In the genomic region with DNA sequence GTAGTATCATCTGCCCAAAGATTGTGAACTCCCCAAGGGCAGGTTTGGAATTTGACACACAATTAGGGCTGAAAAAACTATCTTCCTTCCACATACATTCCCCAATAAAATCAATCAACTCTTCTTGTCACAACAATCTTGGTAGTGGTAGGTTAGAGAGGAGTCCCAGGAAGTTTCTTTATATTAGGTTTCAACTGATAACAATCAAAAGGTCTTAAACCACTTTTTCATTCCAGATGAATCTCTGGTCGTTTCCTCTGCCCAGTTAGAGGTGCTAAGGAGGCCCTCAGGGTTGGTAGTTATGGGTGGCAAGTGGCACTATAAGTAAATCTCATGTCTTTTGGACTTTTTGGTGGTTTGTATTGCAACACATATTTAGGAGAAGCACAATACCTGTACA, we compare ENCODE assay signal across 9 cellular contexts. TPM values are rescaled to one million over a fixed set of nuclear protein-coding genes. Genes with fewer than 3 reads are reported as not detected.
DNase-seq lines count a peak whose midpoint lies in the region; ATAC-seq, FAIRE-seq and TF ChIP-seq lines count a peak whose summit lies in the region.
"Had no signal": no experiment of that assay in that cellular context is flagged by ENCODE, and none has a peak within 500 bp of the region (broad histone marks: within the 10 kb centered on the region; RNA-seq: fewer than 3 reads in every experiment).

No MANE protein-coding gene starts in this region.

- no peak for TF ChIP-seq CTCF in GM23338 (conservative IDR thresholded peaks at IDR 0.05; ENCODE audit: low read depth in 2 of 2)
- no peak for TF ChIP-seq CTCF in fibroblast of villous mesenchyme (IDR thresholded peaks at IDR 0.05; ENCODE audit: insufficient read depth, low read depth, low read length)
- TF ChIP-seq CTCF in smooth muscle cell (IDR thresholded peaks at IDR 0.05; ENCODE audit: borderline replicate concordance, insufficient read depth, poor library complexity, severe bottlenecking), result no peak

- H3K79me2 ChIP-seq in GM23338 (replicated peaks; ENCODE audit: insufficient read depth) (peaks cover 34% of the 10 kb centered on the region), smooth muscle cell (ENCODE audit: low read depth) (peaks cover 39% of the 10 kb centered on the region)

- peaks cover 18% of the 10 kb centered on the region for H3K36me3 ChIP-seq in GM23338 (ENCODE audit: insufficient read depth)
- H3K36me3 ChIP-seq in smooth muscle cell (ENCODE audit: low read depth), result peaks cover 13% of the 10 kb centered on the region

- H3K9me2 ChIP-seq in GM23338 (ENCODE audit: insufficient read depth), result peaks cover 9% of the 10 kb centered on the region

- H2AFZ ChIP-seq in GM23338 (peak overlapping the region; percentile 83), smooth muscle cell (ENCODE audit: low read depth) (peak overlapping the region; percentile 85)

- H3K9me3 Mint-ChIP-seq in GM23338 (peaks cover 9% of the 10 kb centered on the region; the same call in 2 of the 3 replicates), T-cell (no peaks in the 10 kb centered on the region)

- H3K4me3 ChIP-seq in GM23338 (peak overlapping the region; percentile 83), fibroblast of villous mesenchyme (ENCODE audit: low read depth, low read length) (peak overlapping the region; percentile 95), smooth muscle cell (peak overlapping the region; percentile 100)

- H3K27me3 Mint-ChIP-seq in GM23338 (ENCODE audit: insufficient read depth, low read depth, poor library complexity), result peaks cover 34% of the 10 kb centered on the region
- H3K27me3 Mint-ChIP-seq in T-cell, result no peaks in the 10 kb centered on the region

- H3K4me1 Mint-ChIP-seq in GM23338 (peaks cover 40% of the 10 kb centered on the region), T-cell (peaks cover 31 to 51% (median 36%) of the 10 kb centered on the region in 3 donors)

- no peak overlapping the region for H3K9ac ChIP-seq in smooth muscle cell (ENCODE audit: low read depth)

- H3K4me3 Mint-ChIP-seq in GM23338 (peak overlapping the region; percentile 96), T-cell (peak overlapping the region; percentile 98 to 99 (median 98))

- H3K27ac Mint-ChIP-seq in GM23338, result no peak overlapping the region
- peak overlapping the region; percentile 97 to 99 for H3K27ac Mint-ChIP-seq in T-cell

- CTCF ChIA-PET in T-cell (lab: Charles Lee), result no interaction called here

- H3K27me3 ChIP-seq in GM23338 (ENCODE audit: insufficient read depth) (no peaks in the 10 kb centered on the region), smooth muscle cell (ENCODE audit: low read depth) (no peaks in the 10 kb centered on the region)

- ATAC-seq in GM23338 (no peak), T-cell (replicated peaks in 1 of 4) (no peak), HG03097 (IDR thresholded peaks at IDR 0.05; ENCODE audit: low FRiP score, unreplicated experiment) (no peak)
- ATAC-seq: left lobe of liver had no signal

- FAIRE-seq in frontal cortex (lab: Jason Lieb, UNC), result no peak

- DNase-seq in GM23338 (ENCODE audit: low spot score), result no peak
- DNase-seq in T-cell, result no peak
- DNase-seq in fibroblast of villous mesenchyme (ENCODE audit: low read depth), result peak; percentile 36
- DNase-seq in smooth muscle cell (lab: John Stamatoyannopoulos, UW; ENCODE audit: unreplicated experiment), result no peak
- DNase-seq in activated effector memory CD4-positive, alpha-beta T cell treated with Interleukin-2 at 50 U/mL for 16 hours, result no peak
- DNase-seq in frontal cortex (ENCODE audit: low spot score in 2 of 2), result no peak
- DNase-seq in stimulated activated naive CD4-positive, alpha-beta T cell treated with Interleukin-2 at 50 U/mL for 16 hours (lab: John Stamatoyannopoulos, UW), result no peak

- WGBS in smooth muscle cell (ENCODE audit: low lambda C conversion rate), result 44% methylated on average over 1 of the region's 1 CpG

- H3K27ac ChIP-seq in GM23338 (ENCODE audit: low read depth), result 0 out of 2 replicates have a peak overlapping the region, but pooled peaks have one; percentile 89
- H3K27ac ChIP-seq in smooth muscle cell (ENCODE audit: low read depth), result no peak overlapping the region

- H4K20me1 ChIP-seq in GM23338 (replicated peaks; ENCODE audit: insufficient read depth), result peaks cover 19% of the 10 kb centered on the region
- H4K20me1 ChIP-seq in smooth muscle cell (ENCODE audit: low read depth), result peaks cover 32% of the 10 kb centered on the region

- H3K4me1 ChIP-seq in GM23338 (ENCODE audit: insufficient read depth), result peaks cover 43% of the 10 kb centered on the region
- H3K4me1 ChIP-seq in smooth muscle cell (ENCODE audit: low read depth), result peaks cover 20% of the 10 kb centered on the region

- H3K4me2 ChIP-seq in GM23338 (peak overlapping the region; percentile 91), smooth muscle cell (peak overlapping the region; percentile 90)

- H3F3A ChIP-seq in GM23338 (replicated peaks; ENCODE audit: low read depth) (peaks cover 29% of the 10 kb centered on the region), smooth muscle cell (ENCODE audit: low read depth) (peaks cover 25% of the 10 kb centered on the region)

- POLR2A ChIA-PET in T-cell (lab: Charles Lee), result interaction anchor here in 1 of 2 donors (0.9 kb wide), 1 partner anchor 285 kb away, joined by 7 read pairs; no protein-coding TSS in a partner anchor

- H3K36me3 Mint-ChIP-seq in GM23338 (ENCODE audit: low read depth), result peaks cover 32% of the 10 kb centered on the region
- peaks cover 21% of the 10 kb centered on the region for H3K36me3 Mint-ChIP-seq in T-cell

- H3K9me3 ChIP-seq in smooth muscle cell (replicated peaks; ENCODE audit: low read depth), result no peaks in the 10 kb centered on the region

TF ChIP-seq in GM23338, 12 proteins besides CTCF, POLR2A, EP300 and RAD21:
- TF ChIP-seq POLR2AphosphoS5 (IDR thresholded peaks at IDR 0.05; ENCODE audit: low read depth), result no peak

RNA-seq across cellular contexts. Expression of gene SLC38A2, which starts 1.7 kb away (rescaled TPM):
- total RNA-seq in GM23338 (2014; rRNA removed; shearing (Covaris generic)), result 665 and 718 TPM in 2 replicates
- polyA plus RNA-seq in GM23338 (2016; fragmentation: Nextera tagmentation; extraction: Ambion mirVana) (168 and 181 TPM in 2 replicates), smooth muscle cell (201 and 262 TPM in 2 replicates)
- total RNA-seq in T-cell (100 to 1,000 TPM; 165 to 265 (median 217) TPM), fibroblast of villous mesenchyme (914 and 1,547 TPM in 2 replicates), smooth muscle cell (1,081 and 1,127 TPM in 2 replicates), frontal cortex (252 TPM)
